In genomic region chr2:164281896-164282295, GRCh38 we compare ENCODE assay signal across 19 cellular contexts.
"Had no signal": no experiment of that assay in that cellular context is flagged by ENCODE, and none has a peak within 500 bp of the region (broad histone marks: within the 10 kb centered on the region; RNA-seq: fewer than 3 reads in every experiment).

No MANE protein-coding gene starts in this region.

- H3K4me3 Mint-ChIP-seq: IgD-negative memory B cell had no signal

- H3K27ac Mint-ChIP-seq: IgD-negative memory B cell had no signal

- DNase-seq: NCI-H1092 treated with DMSO at 0.1 percent for 48 hours, NCI-H1436, NCI-H187, NCI-H2029 treated with DMSO at 0.1 percent for 48 hours, NCI-H2171 treated with DMSO at 0.1 percent for 48 hours, NCI-H345, NCI-H446 treated with DMSO at 0.1 percent for 48 hours, NCI-H510A treated with DMSO at 0.1 percent for 48 hours, NCI-H526, PC-3, SHP77, SJCRH30, T-helper 1 cell had no signal

- H3K27me3 Mint-ChIP-seq: IgD-negative memory B cell had no signal

- H3K4me1 ChIP-seq: SJCRH30 had no signal

- H3K27me3 ChIP-seq: SJCRH30 had no signal

- H3K4me3 ChIP-seq: K562, SJCRH30 had no signal

- H3K36me3 ChIP-seq: SJCRH30 had no signal

- H3K36me3 Mint-ChIP-seq: IgD-negative memory B cell had no signal

- H3K27ac ChIP-seq: HL-60, RWPE1, SJCRH30 had no signal

- H3K9me3 ChIP-seq: SJCRH30 had no signal

- ATAC-seq: K562, Panc1, PC-3, SK-N-SH treated with all-trans-retinoic acid at 6 μM for 48 hours had no signal
